ENCODE assay signal across 9 cellular contexts in genomic region chr2:207408086-207408794, GRCh38.
A peak's percentile ranks its signal among the peaks of the same experiment; 100 is the strongest.
DNase-seq lines count a peak whose midpoint lies in the region; ATAC-seq and TF ChIP-seq lines count a peak whose summit lies in the region.
"Had no signal": no experiment of that assay in that cellular context is flagged by ENCODE, and none has a peak within 500 bp of the region (broad histone marks: within the 10 kb centered on the region; RNA-seq: fewer than 3 reads in every experiment).

No MANE protein-coding gene starts in this region.

- H3K9me3 ChIP-seq in endodermal cell (ENCODE audit: control insufficient read depth, low read length) (no peaks in the 10 kb centered on the region), WERI-Rb-1 (ENCODE audit: severe bottlenecking) (no peaks in the 10 kb centered on the region), right cardiac atrium (ENCODE audit: control insufficient read depth, low read length) (no peaks in the 10 kb centered on the region)
- H3K9me3 ChIP-seq: adrenal gland had no signal

- H3K27me3 Mint-ChIP-seq in endodermal cell (ENCODE audit: insufficient read depth) = no peaks in the 10 kb centered on the region

- ATAC-seq in GM18505 (IDR thresholded peaks at IDR 0.05; ENCODE audit: unreplicated experiment) (peak; percentile 90), HG02884 (IDR thresholded peaks at IDR 0.05; ENCODE audit: unreplicated experiment) (peak; percentile 80), right cardiac atrium (no peak), HG03457 (IDR thresholded peaks at IDR 0.05; ENCODE audit: unreplicated experiment) (no peak)

- peak overlapping the region; percentile 56 for H3K4me3 ChIP-seq in endodermal cell (ENCODE audit: low read length)
- H3K4me3 ChIP-seq in WERI-Rb-1 (ENCODE audit: low read depth, low read length) = no peak overlapping the region
- H3K4me3 ChIP-seq in right cardiac atrium (ENCODE audit: low read length) = no peak overlapping the region
- H3K4me3 ChIP-seq: adrenal gland had no signal

- H3K27ac ChIP-seq in endodermal cell (ENCODE audit: low read depth, low read length) = no peak overlapping the region
- no peak overlapping the region for H3K27ac ChIP-seq in WERI-Rb-1
- H3K27ac ChIP-seq in right cardiac atrium (ENCODE audit: low read length) = no peak overlapping the region
- H3K27ac ChIP-seq: adrenal gland had no signal

- H3K9ac ChIP-seq in endodermal cell (ENCODE audit: extremely low read depth, low read length, poor library complexity, severe bottlenecking) = peak overlapping the region; percentile 5

- TF ChIP-seq CTCF in endodermal cell (conservative IDR thresholded peaks at IDR 0.05) (no peak), WERI-Rb-1 (IDR thresholded peaks at IDR 0.05; ENCODE audit: low read depth, low read length) (no peak)

- H3K27me3 ChIP-seq in endodermal cell (ENCODE audit: control insufficient read depth, insufficient read depth, low read length, poor library complexity, severe bottlenecking) = no peaks in the 10 kb centered on the region
- H3K27me3 ChIP-seq in WERI-Rb-1 (ENCODE audit: insufficient read depth, low read depth, severe bottlenecking) = no peaks in the 10 kb centered on the region
- no peaks in the 10 kb centered on the region for H3K27me3 ChIP-seq in right cardiac atrium (ENCODE audit: control insufficient read depth, insufficient read depth)
- H3K27me3 ChIP-seq: adrenal gland had no signal

- peaks cover 6% of the 10 kb centered on the region for H3K36me3 Mint-ChIP-seq in endodermal cell (ENCODE audit: low read depth)

- H3K36me3 ChIP-seq in endodermal cell (ENCODE audit: control insufficient read depth, insufficient read depth, low read length) (no peaks in the 10 kb centered on the region), WERI-Rb-1 (no peaks in the 10 kb centered on the region)
- H3K36me3 ChIP-seq: adrenal gland had no signal

- H3K4me1 ChIP-seq in endodermal cell (ENCODE audit: control insufficient read depth, insufficient read depth, low read length) (peaks cover 19% of the 10 kb centered on the region), right cardiac atrium (ENCODE audit: control insufficient read depth, insufficient read depth, low read length) (peaks cover 9% of the 10 kb centered on the region)
- H3K4me1 ChIP-seq: adrenal gland had no signal

- peaks cover 59% of the 10 kb centered on the region for H3K4me1 Mint-ChIP-seq in endodermal cell

- no peaks in the 10 kb centered on the region for H3K9me3 Mint-ChIP-seq in endodermal cell

- intact Hi-C loops in right cardiac atrium (cut with DNase I) = no loop called here

- peak overlapping the region; percentile 86 for H3K27ac Mint-ChIP-seq in endodermal cell

- DNase-seq in NCI-H2107 treated with DMSO at 0.1 percent for 48 hours (lab: John Stamatoyannopoulos, UW; ENCODE audit: unreplicated experiment) = peak; percentile 99
- DNase-seq in endodermal cell = peak; percentile 57
- peak; percentile 56 for DNase-seq in ureter (ENCODE audit: low spot score)
- DNase-seq in WERI-Rb-1 = no peak
- no peak for DNase-seq in right cardiac atrium

- 45 to 65% methylated on average over 6 to 8 of the region's 8 CpGs for WGBS in endodermal cell (ENCODE audit: insufficient coverage in 1 of 2, insufficient read length in 1 of 2), 2 experiments
- WGBS in right cardiac atrium = 56% methylated on average over 8 of the region's 8 CpGs

- H3K4me3 Mint-ChIP-seq in endodermal cell = peak overlapping the region; percentile 14

- TF ChIP-seq POLR2A in GM18505 (IDR thresholded peaks at IDR 0.05; ENCODE audit: borderline replicate concordance, extremely low read depth, insufficient read depth, insufficient read length) = no peak

Comparison
In these comparisons a context has a peak if more than half of its experiments do, and no peak if none do; other contexts are left out.
1. ATAC-seq: peak in GM18505 (single experiment) and HG02884 (single experiment); none in right cardiac atrium (0 of 2) and HG03457 (single experiment).
2. DNase-seq: peak in NCI-H2107 treated with DMSO at 0.1 percent for 48 hours (single experiment), endodermal cell (single experiment) and ureter (single experiment); none in WERI-Rb-1 (single experiment) and right cardiac atrium (0 of 3).